6 cellular contexts compared by ENCODE assay signal in genomic region chr6:41071501-41071922, GRCh38. TPM values are rescaled to one million over a fixed set of nuclear protein-coding genes. Genes with fewer than 3 reads are reported as not detected.
DNase-seq lines count a peak whose midpoint lies in the region; ATAC-seq and TF ChIP-seq lines count a peak whose summit lies in the region.

No MANE protein-coding gene starts in this region.

- TF ChIP-seq POLR2A in gastroesophageal sphincter (IDR thresholded peaks at IDR 0.05): no peak
- TF ChIP-seq POLR2A in tibial nerve (IDR thresholded peaks at IDR 0.05): no peak

- H3K27ac ChIP-seq in Panc1 (ENCODE audit: low read length) (peak overlapping the region; percentile 100), gastroesophageal sphincter (peak overlapping the region; percentile 95 to 100 (median 98)), tibial nerve (peak overlapping the region; percentile 98 to 100 (median 100))

- H3K4me1 ChIP-seq in Panc1 (ENCODE audit: control insufficient read depth, insufficient read depth, low read length) (peaks cover 24% of the 10 kb centered on the region), gastroesophageal sphincter (peaks cover 7 to 46% (median 13%) of the 10 kb centered on the region in 3 donors), tibial nerve (peaks cover 0 to 42% (median 23%) of the 10 kb centered on the region in 4 donors)

- POLR2A ChIA-PET in Panc1 (lab: Charles Lee): no interaction called here

- intact Hi-C loops in Panc1 (cut with micrococcal nuclease; ENCODE audit: unreplicated experiment): no loop called here

- H3K4me3 ChIP-seq in Panc1 (ENCODE audit: low read depth in 2 of 2, low read length in 2 of 2) (peak overlapping the region; percentile 96 to 97), gastroesophageal sphincter (peak overlapping the region; percentile 59 to 86), tibial nerve (peak overlapping the region; percentile 81 to 97 (median 85))

- no TSS peak for BruUV-seq in Panc1 (replicated peaks; lab: Mats Ljungman, UMichigan)

- TF ChIP-seq EP300 in gastroesophageal sphincter (IDR thresholded peaks at IDR 0.05) (no peak), tibial nerve (IDR thresholded peaks at IDR 0.05) (no peak)

- in situ Hi-C loops in Panc1 (cut with HindIII; ENCODE audit: low pct_unique_long_range_greater_than_20kb, low sequenced_read_pairs): no loop called here

- CTCF ChIA-PET in Panc1 (lab: Charles Lee): no interaction called here

- H3K27me3 ChIP-seq in Panc1 (ENCODE audit: control insufficient read depth, insufficient read depth, low read length) (no peaks in the 10 kb centered on the region), gastroesophageal sphincter (no peaks in the 10 kb centered on the region), tibial nerve (no peaks in the 10 kb centered on the region)

- ATAC-seq in GM18508 (IDR thresholded peaks at IDR 0.05; ENCODE audit: insufficient read depth, unreplicated experiment): peak; percentile 12
- ATAC-seq in Panc1: no peak
- ATAC-seq in gastroesophageal sphincter: no peak

- 0 to 2% methylated on average over 4 to 15 of the region's 16 CpGs for WGBS in gastroesophageal sphincter (ENCODE audit: low coverage in 1 of 2), 2 donors
- WGBS in tibial nerve, 2 donors: 0% methylated on average over 16 of the region's 16 CpGs

- H3K9me3 ChIP-seq in Panc1 (ENCODE audit: control insufficient read depth, insufficient read depth, low read depth, low read length) (no peaks in the 10 kb centered on the region), gastroesophageal sphincter (no peaks in the 10 kb centered on the region), tibial nerve (no peaks in the 10 kb centered on the region)

- TF ChIP-seq CTCF in Panc1 (IDR thresholded peaks at IDR 0.05): no peak
- TF ChIP-seq CTCF in gastroesophageal sphincter (IDR thresholded peaks at IDR 0.05): peak in 2 of 4 experiments; percentile 7 to 27
- TF ChIP-seq CTCF in tibial nerve (IDR thresholded peaks at IDR 0.05): no peak

- DNase-seq in Panc1 (ENCODE audit: low read depth, low spot score) (no peak), tibial nerve (ENCODE audit: low spot score in 2 of 2) (no peak), pons (ENCODE audit: low spot score) (no peak), retina (no peak)

- H3K36me3 ChIP-seq in Panc1 (ENCODE audit: control insufficient read depth, insufficient read depth, low read length) (no peaks in the 10 kb centered on the region; the same call in 1 of the 2 replicates), gastroesophageal sphincter (peaks cover 0 to 30% of the 10 kb centered on the region in 2 donors), tibial nerve (peaks cover 0 to 29% (median 0%) of the 10 kb centered on the region in 3 donors)

RNA-seq across cellular contexts. Expression of gene OARD1, which starts 0.6 kb away (rescaled TPM):
- total RNA-seq in Panc1 (2021; ENCODE audit: unreplicated experiment): 18.2 TPM
- polyA plus RNA-seq in Panc1 (2012; ENCODE audit: insufficient read length): 15.1 TPM
- 10 to 100 TPM in 3 of 4 donors, 1 to 10 TPM in 1; 9.2 to 23.8 (median 13.7) TPM for total RNA-seq in gastroesophageal sphincter
- 10 to 100 TPM; 12.3 to 25.6 (median 17.3) TPM for total RNA-seq in tibial nerve

RNA-seq across cellular contexts. Expression of gene NFYA, which starts 1.3 kb away (rescaled TPM):
- total RNA-seq in Panc1 (2021; ENCODE audit: unreplicated experiment): 34.7 TPM
- 37.9 TPM for polyA plus RNA-seq in Panc1 (2012; ENCODE audit: insufficient read length)
- total RNA-seq in gastroesophageal sphincter: 10 to 100 TPM in 3 of 4 donors, 1 to 10 TPM in 1; 6.6 to 17.7 (median 12.1) TPM
- total RNA-seq in tibial nerve: 10 to 100 TPM; 11.2 to 32.7 (median 16.0) TPM

RNA-seq across cellular contexts. Expression of gene APOBEC2, which starts 18.5 kb away (rescaled TPM):
- total RNA-seq in Panc1 (2021; ENCODE audit: unreplicated experiment): not detected
- not detected for polyA plus RNA-seq in Panc1 (2012; ENCODE audit: insufficient read length)
- 1 to 10 TPM in 1 of 4 donors, under 1 TPM in 3; 0.37 to 1.8 (median 0.72) TPM for total RNA-seq in gastroesophageal sphincter
- total RNA-seq in tibial nerve: not detected

RNA-seq across cellular contexts. Expression of gene TSPO2, which starts 29.2 kb away (rescaled TPM):
- total RNA-seq in Panc1 (2021; ENCODE audit: unreplicated experiment) (not detected), gastroesophageal sphincter (not detected), tibial nerve (not detected)
- polyA plus RNA-seq in Panc1 (2012; ENCODE audit: insufficient read length): not detected

RNA-seq across cellular contexts. Expression of gene UNC5CL, which starts 32.5 kb away (rescaled TPM):
- total RNA-seq in Panc1 (2021; ENCODE audit: unreplicated experiment): 0.36 TPM
- polyA plus RNA-seq in Panc1 (2012; ENCODE audit: insufficient read length): 0.67 TPM
- 1 to 10 TPM in 1 of 4 donors, under 1 TPM in 3; 0.07 to 1.2 (median 0.37) TPM for total RNA-seq in gastroesophageal sphincter
- total RNA-seq in tibial nerve: 1 to 10 TPM in 3 of 4 donors, under 1 TPM in 1; 0.90 to 7.6 (median 1.5) TPM
